ENCODE assay signal across 22 cellular contexts in the genomic region with DNA sequence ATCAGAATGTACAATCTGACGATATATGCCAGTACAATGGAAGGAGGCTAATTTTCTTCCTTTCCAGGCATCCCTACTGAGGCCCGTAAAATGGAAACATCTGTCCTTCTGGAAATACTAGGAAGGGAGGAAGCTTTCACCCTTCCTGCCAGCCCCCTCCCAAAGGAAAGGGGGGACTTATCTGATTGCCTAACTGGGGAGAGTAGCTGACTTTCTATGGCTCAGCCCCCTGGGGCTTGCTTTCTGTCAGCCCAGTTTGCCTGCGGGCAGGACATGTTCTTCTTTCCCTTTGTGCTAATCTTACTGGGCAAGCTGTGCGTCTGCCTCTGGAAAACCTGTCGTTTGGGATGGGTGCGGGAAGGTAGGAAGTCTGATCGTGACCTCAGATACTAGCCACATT.
"Had no signal": no experiment of that assay in that cellular context is flagged by ENCODE, and none has a peak within 500 bp of the region (broad histone marks: within the 10 kb centered on the region; RNA-seq: fewer than 3 reads in every experiment).

No MANE protein-coding gene starts in this region.

- H3K27ac ChIP-seq: ascending aorta, brain microvascular endothelial cell, neutrophil, right lobe of liver, tibial nerve, VCaP had no signal

- H3K9me3 ChIP-seq: ascending aorta, neutrophil, right lobe of liver, tibial nerve had no signal

- H3K4me3 ChIP-seq: ascending aorta, right lobe of liver, tibial nerve had no signal

- H3K36me3 Mint-ChIP-seq: activated naive CD4-positive, alpha-beta T cell treated with anti-CD3 and anti-CD28 coated beads, Interleukin-2, amount 10 ng/mL, durations not matched to agents 7 days and 5 days; naive thymus-derived CD8-positive, alpha-beta T cell had no signal

- H3K9me3 Mint-ChIP-seq: activated naive CD4-positive, alpha-beta T cell treated with anti-CD3 and anti-CD28 coated beads, Interleukin-2, amount 10 ng/mL, durations not matched to agents 7 days and 5 days; activated naive CD8-positive, alpha-beta T cell treated with anti-CD3 and anti-CD28 coated beads, Interleukin-2, amount 10 ng/mL, durations not matched to agents 7 days and 5 days; T-helper 1 cell treated with Interleukin-12 subunit alpha and Interleukin-12 subunit beta and Interleukin-4 antibody, amounts not matched to agents 30 μg/mL and 1 μg/mL, for 36 hours had no signal

- H3K4me3 Mint-ChIP-seq: activated naive CD4-positive, alpha-beta T cell treated with anti-CD3 and anti-CD28 coated beads, Interleukin-2, amount 10 ng/mL, durations not matched to agents 7 days and 5 days; activated naive CD8-positive, alpha-beta T cell treated with anti-CD3 and anti-CD28 coated beads, Interleukin-2, amount 10 ng/mL, durations not matched to agents 7 days and 5 days; naive thymus-derived CD8-positive, alpha-beta T cell; T-helper 1 cell treated with Interleukin-12 subunit alpha and Interleukin-12 subunit beta and Interleukin-4 antibody, amounts not matched to agents 30 μg/mL and 1 μg/mL, for 36 hours had no signal

- H3K27me3 ChIP-seq: ascending aorta, brain microvascular endothelial cell, neutrophil, right lobe of liver, tibial nerve had no signal

- DNase-seq: activated CD4-positive, alpha-beta T cell treated with anti-CD3 and anti-CD28 coated beads for 4 hours; activated CD4-positive, alpha-beta T cell treated with anti-CD3 and anti-CD28 coated beads, Interleukin-2, amount 50 U/mL, for 4 hours; activated gamma-delta T cell; activated naive CD4-positive, alpha-beta T cell treated with anti-CD3 and anti-CD28 coated beads, Interleukin-2, amount 10 ng/mL, durations not matched to agents 7 days and 5 days; activated naive CD8-positive, alpha-beta T cell treated with anti-CD3 and anti-CD28 coated beads, Interleukin-2, amount 10 ng/mL, durations not matched to agents 7 days and 5 days; activated T-cell treated with anti-CD3 and anti-CD28 coated beads for 4 hours; brain microvascular endothelial cell; cortex of kidney; foreskin melanocyte; left cardiac atrium; naive thymus-derived CD8-positive, alpha-beta T cell; right lobe of liver; stimulated activated CD4-positive, alpha-beta T cell treated with anti-CD3 and anti-CD28 coated beads, Interleukin-2, amount 100 ng/mL, for 48 hours; stimulated activated naive CD4-positive, alpha-beta T cell treated with Interleukin-2 at 50 U/mL for 16 hours; T-helper 9 cell had no signal

- H3K36me3 ChIP-seq: ascending aorta, brain microvascular endothelial cell, neutrophil, right lobe of liver, tibial nerve had no signal

- ATAC-seq: esophagus mucosa; naive thymus-derived CD8-positive, alpha-beta T cell; right lobe of liver had no signal

- H3K4me1 ChIP-seq: ascending aorta, right lobe of liver, tibial nerve had no signal

- H3K27ac Mint-ChIP-seq: activated naive CD4-positive, alpha-beta T cell treated with anti-CD3 and anti-CD28 coated beads, Interleukin-2, amount 10 ng/mL, durations not matched to agents 7 days and 5 days; activated naive CD8-positive, alpha-beta T cell treated with anti-CD3 and anti-CD28 coated beads, Interleukin-2, amount 10 ng/mL, durations not matched to agents 7 days and 5 days; naive thymus-derived CD8-positive, alpha-beta T cell; progenitor cell of endocrine pancreas; T-helper 1 cell treated with Interleukin-12 subunit alpha and Interleukin-12 subunit beta and Interleukin-4 antibody, amounts not matched to agents 30 μg/mL and 1 μg/mL, for 36 hours had no signal
